ENCODE assay signal across 14 cellular contexts in the genomic region with DNA sequence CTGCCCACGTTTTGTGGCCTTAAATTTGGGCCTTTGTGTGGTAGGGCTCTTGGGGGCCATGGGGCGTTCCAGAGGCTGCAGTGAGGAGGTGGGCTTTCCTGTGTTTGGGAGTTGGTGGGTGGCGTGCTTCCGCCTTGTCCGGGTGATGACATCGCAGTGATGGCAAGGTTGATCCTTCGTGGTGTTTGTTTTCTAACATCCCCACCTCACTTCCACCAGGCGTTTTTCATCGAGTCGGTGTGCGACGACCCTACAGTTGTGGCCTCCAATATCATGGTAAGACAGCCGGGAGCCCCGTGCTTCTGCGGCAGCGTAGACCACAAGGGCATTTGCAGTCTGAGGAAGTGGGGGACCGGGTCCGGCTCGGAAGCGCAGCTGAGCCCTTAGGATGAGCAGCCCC.
"Had no signal": no experiment of that assay in that cellular context is flagged by ENCODE, and none has a peak within 500 bp of the region (broad histone marks: within the 10 kb centered on the region; RNA-seq: fewer than 3 reads in every experiment).

No MANE protein-coding gene starts in this region.

- H3K4me3 Mint-ChIP-seq: activated T-cell treated with anti-CD3 and anti-CD28 coated beads, Interleukin-2, amount 50 U/mL, for 24 hours; nephron had no signal

- ATAC-seq: left colon, mucosa of descending colon had no signal

- H3K27ac Mint-ChIP-seq: nephron had no signal

- H3K27ac ChIP-seq: esophagus muscularis mucosa, ovary, thyroid gland, vagina, WERI-Rb-1 had no signal

- H3K4me1 ChIP-seq: thyroid gland had no signal

- H3K27me3 Mint-ChIP-seq: activated T-cell treated with anti-CD3 and anti-CD28 coated beads, Interleukin-2, amount 50 U/mL, for 24 hours had no signal

- H3K9me3 Mint-ChIP-seq: activated T-cell treated with anti-CD3 and anti-CD28 coated beads, Interleukin-2, amount 50 U/mL, for 24 hours; nephron had no signal

- H3K9me3 ChIP-seq: esophagus muscularis mucosa, mucosa of descending colon, ovary, thyroid gland, vagina had no signal

- H3K4me3 ChIP-seq: cardiac muscle cell, esophagus muscularis mucosa, mucosa of descending colon, ovary, thyroid gland, vagina had no signal

- H3K36me3 ChIP-seq: ovary, WERI-Rb-1 had no signal

- H3K27me3 ChIP-seq: cardiac muscle cell, esophagus muscularis mucosa, ovary, thyroid gland, vagina had no signal

- DNase-seq: activated CD4-positive, alpha-beta T cell treated with anti-CD3 and anti-CD28 coated beads for 4 hours; activated naive CD4-positive, alpha-beta T cell; activated T-cell treated with anti-CD3 and anti-CD28 coated beads, Interleukin-2, amount 50 U/mL, for 24 hours; left colon; mammary epithelial cell; mucosa of descending colon; stimulated activated CD4-positive, alpha-beta T cell treated with anti-CD3 and anti-CD28 coated beads, Interleukin-4, amount 100 ng/mL, for 4 hours; thyroid gland; WERI-Rb-1 had no signal
